Comparison of ENCODE assay signal across 9 cellular contexts in the genomic region with DNA sequence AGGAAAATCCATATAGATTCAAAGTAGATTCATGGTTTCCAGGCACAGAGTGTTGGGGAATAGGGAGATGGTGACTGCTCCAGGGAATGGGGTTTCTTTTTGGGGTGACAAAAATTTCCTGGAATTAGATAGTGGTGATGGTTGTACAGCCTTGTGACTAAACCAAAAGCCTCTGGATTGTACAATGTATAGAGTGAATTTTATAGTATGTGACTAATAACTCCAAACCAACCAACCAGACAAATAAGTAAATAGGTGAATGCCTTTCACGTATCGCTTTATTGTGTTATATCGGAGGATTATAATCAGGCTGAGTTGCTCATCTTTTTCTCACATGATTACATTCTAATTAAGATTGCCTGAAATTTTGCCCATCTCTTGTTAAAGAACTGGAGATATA. TPM values are rescaled to one million over a fixed set of nuclear protein-coding genes. Genes with fewer than 3 reads are reported as not detected.
"Had no signal": no experiment of that assay in that cellular context is flagged by ENCODE, and none has a peak within 500 bp of the region (broad histone marks: within the 10 kb centered on the region; RNA-seq: fewer than 3 reads in every experiment).

No MANE protein-coding gene starts in this region.

- H3K27ac Mint-ChIP-seq: GM23338, HFFc6 had no signal

- ATAC-seq: GM23338, HCT116, K562 had no signal

- H3K4me3 Mint-ChIP-seq: GM23338, HFFc6 had no signal

- H3K4me1 Mint-ChIP-seq: GM23338 had no signal

- H3K4me1 ChIP-seq: HAP-1 had no signal

- DNase-seq: H7, HFFc6, IMR-90, KG1 had no signal

- H3K4me3 ChIP-seq: GM23338, HAP-1, K562 had no signal

- H3K4me2 ChIP-seq: GM23338 had no signal

- H2AFZ ChIP-seq: GM23338 had no signal

- H3K36me3 ChIP-seq: HAP-1 had no signal

- H3K9me3 ChIP-seq: HAP-1 had no signal

- H3K9me3 Mint-ChIP-seq: GM23338, HFFc6 had no signal

RNA-seq across cellular contexts. Expression of gene SMCO2, which starts 52.8 kb away (rescaled TPM):
- total RNA-seq: GM23338, H7, HFFc6, HT-29, IMR-90, K562 had no signal
